Comparison of ENCODE assay signal across 16 cellular contexts in genomic region chr10:102785818-102786217, GRCh38. TPM values are rescaled to one million over a fixed set of nuclear protein-coding genes. Genes with fewer than 3 reads are reported as not detected.
DNase-seq lines count a peak whose midpoint lies in the region; ATAC-seq, FAIRE-seq and TF ChIP-seq lines count a peak whose summit lies in the region.
"Had no signal": no experiment of that assay in that cellular context is flagged by ENCODE, and none has a peak within 500 bp of the region (broad histone marks: within the 10 kb centered on the region; RNA-seq: fewer than 3 reads in every experiment).

No MANE protein-coding gene starts in this region.

- WGBS in heart left ventricle, 4 donors, result 37 to 52% (median 42%) methylated on average over 2 of the region's 2 CpGs
- WGBS in trophoblast cell (ENCODE audit: extremely low coverage, insufficient coverage, insufficient read length), result no CpG with 5 or more reads among the region's 2 CpGs

- DNase-seq in Peyer's patch (no peak), heart left ventricle (peak in 2 of 5 donors; percentile 31 to 43), trophoblast cell (peak in 1 of 2 donors; percentile 42), hypothalamus (lab: John Stamatoyannopoulos, UW) (no peak), T1000 (lab: John Stamatoyannopoulos, UW) (no peak), D721Med (ENCODE audit: insufficient read length, low spot score) (no peak)
- DNase-seq: activated T-cell treated with anti-CD3 and anti-CD28 coated beads, Interleukin-2, amount 50 U/mL, for 48 hours; NCI-H2029 had no signal

- H3K27ac ChIP-seq in ACC112 (ENCODE audit: low read depth, low read length), result peak overlapping the region; percentile 24; the same call in 1 of the 2 replicates
- H3K27ac ChIP-seq in Peyer's patch, result peak overlapping the region in 3 of 4 donors; percentile 8 to 90 (median 23)
- peak overlapping the region; percentile 11 to 99 (median 80) for H3K27ac ChIP-seq in heart left ventricle
- H3K27ac ChIP-seq in trophoblast cell (ENCODE audit: low read depth, low read length), result no peak overlapping the region
- H3K27ac ChIP-seq: VCaP had no signal

- peaks cover 35% of the 10 kb centered on the region for H3K4me1 ChIP-seq in ACC112 (ENCODE audit: control insufficient read depth, insufficient read depth, low read length, unreplicated experiment)
- H3K4me1 ChIP-seq in Peyer's patch, result peaks cover 0 to 46% (median 3%) of the 10 kb centered on the region in 4 donors
- H3K4me1 ChIP-seq in heart left ventricle, result peaks cover 30 to 89% (median 72%) of the 10 kb centered on the region in 12 donors
- H3K4me1 ChIP-seq in trophoblast cell (ENCODE audit: control insufficient read depth in 1 of 2, insufficient read depth in 2 of 2, low read length in 2 of 2), result peaks cover 22 to 31% of the 10 kb centered on the region in 2 experiments

- H3K4me2 ChIP-seq in trophoblast cell (ENCODE audit: low read length), result no peak overlapping the region

- no peak overlapping the region for H2BK120ac ChIP-seq in trophoblast cell (ENCODE audit: insufficient read depth, low read length, poor library complexity)

- TF ChIP-seq POLR2A in Peyer's patch (IDR thresholded peaks at IDR 0.05), result no peak
- TF ChIP-seq POLR2A in heart left ventricle (IDR thresholded peaks at IDR 0.05), result no peak

- H3K9me3 ChIP-seq in Peyer's patch (no peaks in the 10 kb centered on the region), heart left ventricle (peaks cover 0 to 4% (median 0%) of the 10 kb centered on the region in 12 donors), trophoblast cell (ENCODE audit: insufficient read depth, low read depth, low read length) (no peaks in the 10 kb centered on the region)

- no peak overlapping the region for H3K23ac ChIP-seq in trophoblast cell (ENCODE audit: low read length)

- ATAC-seq in heart left ventricle (peak in 1 of 4 donors; percentile 46), GM19324 (IDR thresholded peaks at IDR 0.05; ENCODE audit: low FRiP score, unreplicated experiment) (no peak)

- H3K9ac ChIP-seq in trophoblast cell (ENCODE audit: low read length), result no peak overlapping the region

- H3K4ac ChIP-seq in trophoblast cell (ENCODE audit: low read depth, low read length), result peak overlapping the region; percentile 22

- no peak overlapping the region for H2BK5ac ChIP-seq in trophoblast cell (ENCODE audit: low read depth, low read length, poor library complexity)

- H3K4me3 ChIP-seq in ACC112 (ENCODE audit: low read depth, low read length), result no peak overlapping the region
- H3K4me3 ChIP-seq in Peyer's patch, result no peak overlapping the region
- peak overlapping the region in 1 of 12 donors; percentile 31 for H3K4me3 ChIP-seq in heart left ventricle
- no peak overlapping the region for H3K4me3 ChIP-seq in trophoblast cell (ENCODE audit: low read depth, low read length)

- no peak overlapping the region for H4K12ac ChIP-seq in trophoblast cell (ENCODE audit: low read depth, low read length)

- no peak overlapping the region for H4K8ac ChIP-seq in trophoblast cell (ENCODE audit: low read depth, low read length)

- TF ChIP-seq CTCF in Peyer's patch (IDR thresholded peaks at IDR 0.05) (no peak), heart left ventricle (IDR thresholded peaks at IDR 0.05) (no peak), D721Med (IDR thresholded peaks at IDR 0.05; ENCODE audit: insufficient read depth, missing control alignments) (no peak)

- H4K91ac ChIP-seq in trophoblast cell (ENCODE audit: low read depth, low read length), result no peak overlapping the region

- no peaks in the 10 kb centered on the region for H3K27me3 ChIP-seq in ACC112 (ENCODE audit: insufficient read depth, low read length)
- H3K27me3 ChIP-seq in Peyer's patch, result no peaks in the 10 kb centered on the region
- no peaks in the 10 kb centered on the region for H3K27me3 ChIP-seq in heart left ventricle
- H3K27me3 ChIP-seq in trophoblast cell (ENCODE audit: insufficient read depth, low read length), result no peaks in the 10 kb centered on the region

- no peak overlapping the region for H3K18ac ChIP-seq in trophoblast cell (ENCODE audit: low read length)

- FAIRE-seq in D721Med (lab: Jason Lieb, UNC), result no peak
- FAIRE-seq: RCC 7860 had no signal

- H2AFZ ChIP-seq in ACC112 (ENCODE audit: low read length, unreplicated experiment) (no peak overlapping the region), trophoblast cell (ENCODE audit: insufficient read depth, low read length, poor library complexity) (no peak overlapping the region)

- no peak overlapping the region for H2BK12ac ChIP-seq in trophoblast cell (ENCODE audit: low read length)

- intact Hi-C loops in heart left ventricle (cut with DNase I), result loop anchor here in 1 of 10 donors (10.0 kb wide), 1 partner anchor 141 kb away; the partner anchor contains the start of gene TRIM8

- H2AK5ac ChIP-seq in trophoblast cell (ENCODE audit: low read length), result no peak overlapping the region

- peaks cover 10% of the 10 kb centered on the region for H3K79me1 ChIP-seq in trophoblast cell (ENCODE audit: low read length)

- H3K36me3 ChIP-seq in ACC112 (ENCODE audit: insufficient read depth, low read length) (no peaks in the 10 kb centered on the region), Peyer's patch (no peaks in the 10 kb centered on the region), heart left ventricle (peaks cover 0 to 5% (median 0%) of the 10 kb centered on the region in 9 donors), trophoblast cell (ENCODE audit: control insufficient read depth in 1 of 2, insufficient read depth in 2 of 2, low read length in 2 of 2) (peaks cover 2 to 3% of the 10 kb centered on the region in 2 experiments)

- no peak overlapping the region for H3K14ac ChIP-seq in trophoblast cell (ENCODE audit: low read length)

- H3K79me2 ChIP-seq in ACC112 (ENCODE audit: control insufficient read depth, insufficient read depth, low read length, unreplicated experiment) (peaks cover 48% of the 10 kb centered on the region), trophoblast cell (ENCODE audit: control insufficient read depth, insufficient read depth, low read length, poor library complexity) (peaks cover 15% of the 10 kb centered on the region)

RNA-seq across cellular contexts. Expression of gene WBP1L, which starts 42.1 kb away (rescaled TPM):
- 10 to 100 TPM; 38.0 to 78.3 (median 65.8) TPM for total RNA-seq in Peyer's patch
- total RNA-seq in heart left ventricle, result 10 to 100 TPM; 18.5 to 75.1 (median 27.6) TPM
- polyA plus RNA-seq in heart left ventricle, result 10 to 100 TPM; 10.7 to 28.5 TPM
- 65.4 and 67.3 TPM in 2 replicates for polyA plus RNA-seq in trophoblast cell (2013)

RNA-seq across cellular contexts. Expression of gene CYP17A1, which starts 51.4 kb away (rescaled TPM):
- total RNA-seq in Peyer's patch (not detected), heart left ventricle (under 1 TPM in 1 of 9 donors, not detected in 8; 0.25 TPM)
- polyA plus RNA-seq in heart left ventricle, result not detected
- polyA plus RNA-seq in trophoblast cell (2013), result not detected in 2 replicates
- total RNA-seq: cerebellum; glomerular endothelial cell; natural killer cell treated with Interleukin-12 subunit alpha and Interleukin-12 subunit beta and Interleukin-15 and Interleukin-18, amount 100 ng/mL, for 72 hours had no signal
- polyA plus RNA-seq: AG04450 had no signal
